ENCODE assay signal across 16 cellular contexts in genomic region chr7:55971045-55971444, GRCh38. TPM values are rescaled to one million over a fixed set of nuclear protein-coding genes. Genes with fewer than 3 reads are reported as not detected.
A peak's percentile ranks its signal among the peaks of the same experiment; 100 is the strongest.
DNase-seq lines count a peak whose midpoint lies in the region; ATAC-seq and TF ChIP-seq lines count a peak whose summit lies in the region.
"Had no signal": no experiment of that assay in that cellular context is flagged by ENCODE, and none has a peak within 500 bp of the region (broad histone marks: within the 10 kb centered on the region; RNA-seq: fewer than 3 reads in every experiment).

No MANE protein-coding gene starts in this region.

- H3K36me3 ChIP-seq in gastrocnemius medialis (no peaks in the 10 kb centered on the region), uterus (no peaks in the 10 kb centered on the region)

- TF ChIP-seq POLR2A in erythroblast (IDR thresholded peaks at IDR 0.05; ENCODE audit: low read length) (peak; percentile 70), gastrocnemius medialis (IDR thresholded peaks at IDR 0.05) (peak; percentile 53 to 73), uterus (IDR thresholded peaks at IDR 0.05) (no peak)

- in situ Hi-C loops in gastrocnemius medialis (cut with MboI; ENCODE audit: low sequenced_read_pairs in 4 of 4): loop anchor here in 2 of 4 donors (10.0 to 25.0 kb wide), 3 partner anchors 91 to 334 kb away; partner anchors contain the start of genes CCT6A (in 1 of the 2), PSPH (in 1 of the 2) and SUMF2 (in 1 of the 2)

- ATAC-seq in gastrocnemius medialis: peak; percentile 65 to 72
- no peak for ATAC-seq in GM21381 (IDR thresholded peaks at IDR 0.05; ENCODE audit: unreplicated experiment)

- peak; percentile 71 for DNase-seq in NCI-H146 (lab: John Stamatoyannopoulos, UW)
- peak; percentile 8 for DNase-seq in NCI-H510A (lab: John Stamatoyannopoulos, UW)
- DNase-seq in erythroblast (lab: John Stamatoyannopoulos, UW): peak; percentile 50 to 85
- peak; percentile 62 to 83 for DNase-seq in gastrocnemius medialis
- no peak for DNase-seq in uterus
- no peak for DNase-seq in NCI-H1417 treated with DMSO at 0.1 percent for 48 hours (lab: John Stamatoyannopoulos, UW)
- DNase-seq: activated CD4-positive, alpha-beta T cell treated with anti-CD3 and anti-CD28 coated beads, Interleukin-2, amount 10 ng/mL, durations not matched to agents 24 days and 14 days; activated T-cell treated with anti-CD3 and anti-CD28 coated beads, Interleukin-2, amount 50 U/mL, for 1 hour; HCEC 1CT; IMR-90; NCI-H446 treated with DMSO at 0.1 percent for 48 hours; occipital lobe; RPMI8226; stomach had no signal

- intact Hi-C loops in gastrocnemius medialis (cut with DNase I; ENCODE audit: low total_unique reads) (loop anchor here (2.0 to 5.0 kb wide), 2 partner anchors 112 to 419 kb away; no protein-coding TSS in a partner anchor), uterus (cut with DNase I; ENCODE audit: low total_unique reads) (no loop called here)

- peak overlapping the region; percentile 96 to 98 (median 97) for H3K27ac ChIP-seq in gastrocnemius medialis
- H3K27ac ChIP-seq in uterus: no peak overlapping the region
- H3K27ac ChIP-seq: epithelial cell of prostate had no signal

- H3K27me3 ChIP-seq in gastrocnemius medialis (no peaks in the 10 kb centered on the region), uterus (no peaks in the 10 kb centered on the region)
- H3K27me3 ChIP-seq: stomach had no signal

- no peaks in the 10 kb centered on the region for H3K9me3 ChIP-seq in gastrocnemius medialis
- H3K9me3 ChIP-seq in uterus: no peaks in the 10 kb centered on the region
- H3K9me3 ChIP-seq: stomach had no signal

- TF ChIP-seq CTCF in gastrocnemius medialis (IDR thresholded peaks at IDR 0.05 in 4 of 5, conservative IDR thresholded peaks at IDR 0.05 in 1 of 5) (no peak), uterus (IDR thresholded peaks at IDR 0.05) (no peak)

- H3K4me3 ChIP-seq in gastrocnemius medialis: peak overlapping the region; percentile 21 to 40 (median 34)
- no peak overlapping the region for H3K4me3 ChIP-seq in uterus
- H3K4me3 ChIP-seq: stomach had no signal

- H3K4me1 ChIP-seq in gastrocnemius medialis: peaks cover 71 to 91% of the 10 kb centered on the region in 2 donors
- peaks cover 0 to 3% of the 10 kb centered on the region in 2 donors for H3K4me1 ChIP-seq in uterus

RNA-seq across cellular contexts. Expression of gene NIPSNAP2, which starts 6.7 kb away (rescaled TPM):
- 100 to 1,000 TPM; 234 to 382 (median 354) TPM for total RNA-seq in gastrocnemius medialis
- total RNA-seq in uterus: 10 to 100 TPM; 51.8 to 80.6 (median 69.9) TPM

RNA-seq across cellular contexts. Expression of gene MRPS17, which starts 19.4 kb away (rescaled TPM):
- 10 to 100 TPM; 14.0 to 38.3 (median 22.0) TPM for total RNA-seq in gastrocnemius medialis
- 10 to 100 TPM in 2 of 4 donors, 1 to 10 TPM in 2; 3.2 to 20.9 (median 8.0) TPM for total RNA-seq in uterus

Comparison
In these comparisons a context has a peak if more than half of its experiments do, and no peak if none do; other contexts are left out.
1. DNase-seq: peak in NCI-H146 (single experiment), NCI-H510A (single experiment), erythroblast (2 of 2) and gastrocnemius medialis (2 of 2); none in uterus (0 of 2) and NCI-H1417 treated with DMSO at 0.1 percent for 48 hours (single experiment).
2. POLR2A ChIP-seq: peak in erythroblast (single experiment) and gastrocnemius medialis (2 of 2); none in uterus (0 of 2).
3. H3K27ac ChIP-seq: peak in gastrocnemius medialis (4 of 4); none in uterus (0 of 2).
4. H3K4me3 ChIP-seq: peak in gastrocnemius medialis (4 of 4); none in uterus (0 of 2).